9 cellular contexts compared by ENCODE assay signal in the genomic region with DNA sequence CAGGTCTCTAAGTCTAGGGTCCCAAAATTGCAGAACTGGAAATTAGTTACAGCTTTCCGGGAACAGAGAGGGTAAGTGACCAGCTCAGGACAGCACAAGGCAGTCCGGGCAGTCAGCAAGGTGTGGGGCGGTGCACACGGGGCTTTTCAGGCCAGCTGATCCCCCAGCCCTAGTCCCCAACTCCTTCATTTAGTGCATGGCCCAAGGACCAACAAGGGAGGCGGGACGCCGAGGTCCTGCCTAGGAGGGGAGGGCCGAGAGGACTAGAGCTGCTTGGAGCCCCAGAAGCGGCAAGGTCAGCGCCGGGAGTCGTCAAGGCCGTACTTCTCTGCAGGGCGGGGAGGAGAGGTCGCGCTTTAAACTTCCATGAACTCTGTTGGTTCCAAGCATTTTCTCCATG. TPM values are rescaled to one million over a fixed set of nuclear protein-coding genes. Genes with fewer than 3 reads are reported as not detected.
A peak's percentile ranks its signal among the peaks of the same experiment; 100 is the strongest.
DNase-seq lines count a peak whose midpoint lies in the region; ATAC-seq and TF ChIP-seq lines count a peak whose summit lies in the region.
"Had no signal": no experiment of that assay in that cellular context is flagged by ENCODE, and none has a peak within 500 bp of the region (broad histone marks: within the 10 kb centered on the region; RNA-seq: fewer than 3 reads in every experiment).

No MANE protein-coding gene starts in this region.

- H2AFZ ChIP-seq in MM.1S (ENCODE audit: low read length) = peak overlapping the region; percentile 94

- peak overlapping the region in 4 of 6 donors; percentile 93 to 99 (median 97) for H3K27ac Mint-ChIP-seq in naive B cell

- H3K9me3 ChIP-seq in BE2C (no peaks in the 10 kb centered on the region), MM.1S (replicated peaks; ENCODE audit: insufficient read depth, low read length) (no peaks in the 10 kb centered on the region), duodenal mucosa (ENCODE audit: control insufficient read depth in 1 of 2, low read length in 2 of 2) (no peaks in the 10 kb centered on the region)

- H3K27me3 Mint-ChIP-seq in naive B cell = peaks cover 0 to 5% (median 5%) of the 10 kb centered on the region in 3 donors

- H3K9me3 Mint-ChIP-seq in naive B cell = no peaks in the 10 kb centered on the region

- no peaks in the 10 kb centered on the region for H3K27me3 ChIP-seq in BE2C
- no peaks in the 10 kb centered on the region for H3K27me3 ChIP-seq in MM.1S (replicated peaks; ENCODE audit: insufficient read depth, low read length)
- no peaks in the 10 kb centered on the region for H3K27me3 ChIP-seq in duodenal mucosa (ENCODE audit: control insufficient read depth in 1 of 2, insufficient read depth in 2 of 2, low read length in 2 of 2)

- H3F3A ChIP-seq in MM.1S (ENCODE audit: insufficient read depth, low read length) = 0 out of 2 replicates have a peak, but pooled peaks cover 3% of the 10 kb centered on the region

- H3K4me3 Mint-ChIP-seq in naive B cell = peak overlapping the region; percentile 83 to 98 (median 97)

- no peaks in the 10 kb centered on the region for H3K9me2 ChIP-seq in MM.1S (replicated peaks; ENCODE audit: insufficient read depth, low read length)

- ATAC-seq in naive B cell (ENCODE audit: low read depth in 2 of 2) (no peak), HG03196 (IDR thresholded peaks at IDR 0.05; ENCODE audit: unreplicated experiment) (no peak)

- H3K9ac ChIP-seq in MM.1S (ENCODE audit: low read length) (no peak overlapping the region), duodenal mucosa (ENCODE audit: low read depth in 1 of 2, low read length in 2 of 2) (peak overlapping the region in 1 of 2 donors; percentile 59)

- H3K27ac ChIP-seq in MM.1S (ENCODE audit: low read length) (no peak overlapping the region), duodenal mucosa (ENCODE audit: low read depth, low read length) (no peak overlapping the region)

- no peak for TF ChIP-seq CTCF in BE2C (IDR thresholded peaks at IDR 0.05; ENCODE audit: low read depth, low read length)
- TF ChIP-seq CTCF in MM.1S (IDR thresholded peaks at IDR 0.05; ENCODE audit: low read length) = no peak

- no peaks in the 10 kb centered on the region for H3K36me3 Mint-ChIP-seq in naive B cell

- H3K4me2 ChIP-seq in MM.1S (ENCODE audit: low read depth, low read length) = peak overlapping the region; percentile 82; the same call in 1 of the 2 replicates

- peak overlapping the region; percentile 84; the same call in 1 of the 2 replicates for H3K4me3 ChIP-seq in BE2C (ENCODE audit: low read depth, low read length)
- H3K4me3 ChIP-seq in MM.1S (ENCODE audit: low read length) = peak overlapping the region; percentile 97; the same call in 1 of the 2 replicates
- peak overlapping the region; percentile 92 to 95 for H3K4me3 ChIP-seq in duodenal mucosa (ENCODE audit: low read depth in 1 of 2, low read length in 2 of 2)

- H3K79me2 ChIP-seq in MM.1S (ENCODE audit: low read length) = peaks cover 3% of the 10 kb centered on the region; the same call in 1 of the 2 replicates

- H3K4me1 ChIP-seq in BE2C (no peaks in the 10 kb centered on the region), MM.1S (ENCODE audit: low read length) (no peaks in the 10 kb centered on the region; the same call in 1 of the 2 replicates), duodenal mucosa (ENCODE audit: control insufficient read depth in 1 of 2, insufficient read depth in 2 of 2, low read length in 2 of 2) (peaks cover 21 to 27% of the 10 kb centered on the region in 2 donors)

- no peaks in the 10 kb centered on the region for H3K36me3 ChIP-seq in BE2C
- H3K36me3 ChIP-seq in MM.1S (replicated peaks; ENCODE audit: insufficient read depth, low read length) = no peaks in the 10 kb centered on the region
- H3K36me3 ChIP-seq in duodenal mucosa (ENCODE audit: control insufficient read depth in 1 of 2, insufficient read depth in 2 of 2, low read length in 2 of 2) = no peaks in the 10 kb centered on the region

- DNase-seq in BE2C (no peak), MM.1S (no peak), naive B cell (no peak), OCI-M1 (lab: John Stamatoyannopoulos, UW) (no peak), NCI-H748 (lab: John Stamatoyannopoulos, UW; ENCODE audit: unreplicated experiment) (no peak), AG20443 (ENCODE audit: low spot score) (no peak)
- DNase-seq: activated gamma-delta T cell treated with Interleukin-2 at 50 U/mL for 16 hours had no signal

- no peaks in the 10 kb centered on the region for H4K20me1 ChIP-seq in MM.1S (ENCODE audit: insufficient read depth, low read length)

- H3K4me1 Mint-ChIP-seq in naive B cell = peaks cover 3 to 36% (median 36%) of the 10 kb centered on the region in 3 donors

RNA-seq across cellular contexts. Expression of gene PDE8A, which starts 2.0 kb away (rescaled TPM):
- polyA plus RNA-seq in BE2C (2012; ENCODE audit: insufficient read depth, insufficient read length, low read depth) = 4.1 TPM
- 1 to 10 TPM; 3.1 to 6.5 (median 4.0) TPM for polyA plus RNA-seq in naive B cell (ENCODE audit: low read depth in 6 of 6)
